19 cellular contexts compared by ENCODE assay signal in the genomic region with DNA sequence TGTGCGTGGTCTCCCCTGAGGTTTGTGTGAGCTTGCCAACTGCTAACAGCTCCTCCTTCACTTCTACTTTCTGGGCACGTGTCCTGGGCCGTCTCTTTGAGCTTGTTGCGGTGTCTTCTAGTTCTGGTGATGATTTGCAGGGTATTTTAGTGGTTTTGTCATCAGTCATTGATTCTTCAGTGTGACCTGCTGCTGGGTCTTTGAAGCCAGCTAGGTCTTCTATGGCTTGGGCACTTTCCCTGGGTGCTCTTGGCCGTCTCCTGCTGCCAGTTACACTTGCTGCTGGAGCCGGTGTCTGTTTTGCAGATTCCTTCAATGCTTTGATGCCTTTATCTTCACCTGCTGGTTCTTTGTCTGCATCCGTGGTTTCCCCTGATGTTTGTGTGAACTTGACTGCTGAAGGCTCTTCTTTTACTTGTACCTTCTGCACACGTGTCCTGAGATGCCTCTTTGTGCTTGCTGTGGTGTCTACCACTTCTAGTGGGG. TPM values are rescaled to one million over a fixed set of nuclear protein-coding genes. Genes with fewer than 3 reads are reported as not detected.
DNase-seq lines count a peak whose midpoint lies in the region; ATAC-seq and TF ChIP-seq lines count a peak whose summit lies in the region.
"Had no signal": no experiment of that assay in that cellular context is flagged by ENCODE, and none has a peak within 500 bp of the region (broad histone marks: within the 10 kb centered on the region; RNA-seq: fewer than 3 reads in every experiment).

No MANE protein-coding gene starts in this region.

- H3K27ac ChIP-seq in thymus (ENCODE audit: low read depth): peak overlapping the region; percentile 61
- H3K27ac ChIP-seq: sigmoid colon, transverse colon had no signal

- CTCF ChIA-PET in activated CD8-positive, alpha-beta T cell treated with anti-CD3 and anti-CD28 coated beads for 36 hours (lab: Charles Lee): interaction anchor here (0.7 to 2.3 kb wide), 6 partner anchors 14 to 249 kb away, joined by 3 to 10 read pairs (median 4); a partner anchor contains a TSS

- peaks cover 28% of the 10 kb centered on the region for H3K36me3 Mint-ChIP-seq in activated CD8-positive, alpha-beta T cell treated with anti-CD3 and anti-CD28 coated beads for 36 hours (ENCODE audit: low read depth)
- peaks cover 54% of the 10 kb centered on the region for H3K36me3 Mint-ChIP-seq in activated naive CD8-positive, alpha-beta T cell treated with anti-CD3 and anti-CD28 coated beads, Interleukin-2, amount 50 U/mL, for 24 hours (ENCODE audit: low read depth)
- H3K36me3 Mint-ChIP-seq: memory B cell; naive B cell; stimulated activated naive B cell treated with anti-CD40 and anti-IgM and Interleukin-4, amounts not matched to agents 10 μg/mL and 1 μg/mL and 100 μg/mL, for 72 hours had no signal

- no peak for TF ChIP-seq CTCF in activated CD8-positive, alpha-beta T cell treated with anti-CD3 and anti-CD28 coated beads for 36 hours (IDR thresholded peaks at IDR 0.05)

- H3K4me3 Mint-ChIP-seq in stimulated activated naive CD8-positive, alpha-beta T cell treated with anti-CD3 and anti-CD28 coated beads, Interleukin-15, amount 100 ng/mL, for 72 hours: peak overlapping the region in 1 of 2 donors; percentile 42
- no peak overlapping the region for H3K4me3 Mint-ChIP-seq in activated CD8-positive, alpha-beta T cell treated with anti-CD3 and anti-CD28 coated beads for 36 hours
- H3K4me3 Mint-ChIP-seq in activated naive CD8-positive, alpha-beta T cell treated with anti-CD3 and anti-CD28 coated beads, Interleukin-2, amount 50 U/mL, for 24 hours: no peak overlapping the region
- H3K4me3 Mint-ChIP-seq: GM23338; memory B cell; naive B cell; stimulated activated naive B cell treated with anti-CD40 and anti-IgM and Interleukin-4, amounts not matched to agents 10 μg/mL and 1 μg/mL and 100 μg/mL, for 72 hours had no signal

- ATAC-seq in stimulated activated naive CD8-positive, alpha-beta T cell treated with anti-CD3 and anti-CD28 coated beads, Interleukin-15, amount 100 ng/mL, for 72 hours: peak; percentile 86
- no peak for ATAC-seq in stimulated activated naive CD8-positive, alpha-beta T cell treated with anti-CD3 and anti-CD28 coated beads, Interleukin-15, Interleukin-2, amounts not matched to agents 100 U/mL and 50 U/mL, for 24 hours
- ATAC-seq in activated CD8-positive, alpha-beta T cell treated with anti-CD3 and anti-CD28 coated beads for 36 hours: peak; percentile 63
- ATAC-seq in activated naive CD8-positive, alpha-beta T cell treated with anti-CD3 and anti-CD28 coated beads, Interleukin-2, amount 50 U/mL, for 24 hours: peak; percentile 60
- no peak for ATAC-seq in HG03108 (IDR thresholded peaks at IDR 0.05; ENCODE audit: unreplicated experiment)
- ATAC-seq: GM23338; stimulated activated naive B cell treated with anti-CD40 and anti-IgM and Interleukin-4, amounts not matched to agents 10 μg/mL and 1 μg/mL and 100 μg/mL, for 72 hours had no signal

- H3K4me1 Mint-ChIP-seq in stimulated activated naive CD8-positive, alpha-beta T cell treated with anti-CD3 and anti-CD28 coated beads, Interleukin-15, amount 100 ng/mL, for 72 hours: peaks cover 26% of the 10 kb centered on the region
- H3K4me1 Mint-ChIP-seq in activated CD8-positive, alpha-beta T cell treated with anti-CD3 and anti-CD28 coated beads for 36 hours (ENCODE audit: low read depth): peaks cover 23% of the 10 kb centered on the region
- H3K4me1 Mint-ChIP-seq in activated naive CD8-positive, alpha-beta T cell treated with anti-CD3 and anti-CD28 coated beads, Interleukin-2, amount 50 U/mL, for 24 hours: peaks cover 29% of the 10 kb centered on the region
- H3K4me1 Mint-ChIP-seq: GM23338, memory B cell, naive B cell had no signal

- peak in 1 of 2 donors; percentile 46 for DNase-seq in stimulated activated naive CD8-positive, alpha-beta T cell treated with anti-CD3 and anti-CD28 coated beads, Interleukin-15, amount 100 ng/mL, for 72 hours
- DNase-seq in stimulated activated naive CD8-positive, alpha-beta T cell treated with anti-CD3 and anti-CD28 coated beads, Interleukin-15, Interleukin-2, amounts not matched to agents 100 U/mL and 50 U/mL, for 24 hours: no peak
- peak; percentile 48 for DNase-seq in activated CD8-positive, alpha-beta T cell treated with anti-CD3 and anti-CD28 coated beads for 36 hours
- DNase-seq in activated naive CD8-positive, alpha-beta T cell treated with anti-CD3 and anti-CD28 coated beads, Interleukin-2, amount 50 U/mL, for 24 hours: no peak
- DNase-seq in CD1c-positive myeloid dendritic cell (ENCODE audit: extremely low spot score): no peak
- no peak for DNase-seq in cerebellar nuclear complex (lab: John Stamatoyannopoulos, UW)
- DNase-seq: Caco-2; Karpas-422; naive B cell; NCI-H1105 treated with DMSO at 0.1 percent for 48 hours; NCI-H524 treated with DMSO at 0.1 percent for 48 hours; sigmoid colon; stimulated activated naive B cell treated with anti-CD40 and anti-IgM and Interleukin-4, amounts not matched to agents 10 μg/mL and 1 μg/mL and 100 μg/mL, for 72 hours; SW 1271 had no signal

- H3K27ac Mint-ChIP-seq in stimulated activated naive CD8-positive, alpha-beta T cell treated with anti-CD3 and anti-CD28 coated beads, Interleukin-15, amount 100 ng/mL, for 72 hours: peak overlapping the region in 1 of 2 donors; percentile 78
- H3K27ac Mint-ChIP-seq in activated CD8-positive, alpha-beta T cell treated with anti-CD3 and anti-CD28 coated beads for 36 hours: peak overlapping the region; percentile 6
- H3K27ac Mint-ChIP-seq in activated naive CD8-positive, alpha-beta T cell treated with anti-CD3 and anti-CD28 coated beads, Interleukin-2, amount 50 U/mL, for 24 hours: no peak overlapping the region
- H3K27ac Mint-ChIP-seq: GM23338; memory B cell; stimulated activated naive B cell treated with anti-CD40 and anti-IgM and Interleukin-4, amounts not matched to agents 10 μg/mL and 1 μg/mL and 100 μg/mL, for 72 hours had no signal

- no peak overlapping the region for H3K4me3 ChIP-seq in thymus (ENCODE audit: low read length)
- H3K4me3 ChIP-seq: GM23338, sigmoid colon, transverse colon had no signal

- H3K4me1 ChIP-seq in thymus (ENCODE audit: control insufficient read depth, insufficient read depth, low read length): peaks cover 11% of the 10 kb centered on the region
- H3K4me1 ChIP-seq: Caco-2, transverse colon had no signal

- H3K9me3 ChIP-seq in thymus (ENCODE audit: control insufficient read depth): no peaks in the 10 kb centered on the region
- H3K9me3 ChIP-seq: Caco-2, sigmoid colon, transverse colon had no signal

- no peaks in the 10 kb centered on the region for H3K27me3 Mint-ChIP-seq in stimulated activated naive CD8-positive, alpha-beta T cell treated with anti-CD3 and anti-CD28 coated beads, Interleukin-15, amount 100 ng/mL, for 72 hours
- H3K27me3 Mint-ChIP-seq in activated CD8-positive, alpha-beta T cell treated with anti-CD3 and anti-CD28 coated beads for 36 hours: no peaks in the 10 kb centered on the region
- H3K27me3 Mint-ChIP-seq in activated naive CD8-positive, alpha-beta T cell treated with anti-CD3 and anti-CD28 coated beads, Interleukin-2, amount 50 U/mL, for 24 hours: no peaks in the 10 kb centered on the region
- H3K27me3 Mint-ChIP-seq: memory B cell; naive B cell; stimulated activated naive B cell treated with anti-CD40 and anti-IgM and Interleukin-4, amounts not matched to agents 10 μg/mL and 1 μg/mL and 100 μg/mL, for 72 hours had no signal

- no peaks in the 10 kb centered on the region for H3K27me3 ChIP-seq in thymus (ENCODE audit: control insufficient read depth, insufficient read depth)
- H3K27me3 ChIP-seq: sigmoid colon, transverse colon had no signal

- POLR2A ChIA-PET in activated CD8-positive, alpha-beta T cell treated with anti-CD3 and anti-CD28 coated beads for 36 hours (lab: Charles Lee): interaction anchor here (0.9 to 2.7 kb wide), 9 partner anchors 8 to 70 kb away, joined by 3 to 13 read pairs (median 3); a partner anchor contains a TSS

- intact Hi-C loops in activated CD8-positive, alpha-beta T cell treated with anti-CD3 and anti-CD28 coated beads for 36 hours (cut with micrococcal nuclease): no loop called here

- no peaks in the 10 kb centered on the region for H3K9me3 Mint-ChIP-seq in stimulated activated naive CD8-positive, alpha-beta T cell treated with anti-CD3 and anti-CD28 coated beads, Interleukin-15, amount 100 ng/mL, for 72 hours
- no peaks in the 10 kb centered on the region for H3K9me3 Mint-ChIP-seq in activated CD8-positive, alpha-beta T cell treated with anti-CD3 and anti-CD28 coated beads for 36 hours
- no peaks in the 10 kb centered on the region for H3K9me3 Mint-ChIP-seq in activated naive CD8-positive, alpha-beta T cell treated with anti-CD3 and anti-CD28 coated beads, Interleukin-2, amount 50 U/mL, for 24 hours
- H3K9me3 Mint-ChIP-seq: GM23338; memory B cell; naive B cell; stimulated activated naive B cell treated with anti-CD40 and anti-IgM and Interleukin-4, amounts not matched to agents 10 μg/mL and 1 μg/mL and 100 μg/mL, for 72 hours had no signal

- WGBS in thymus: 56% methylated on average over 8 of the region's 8 CpGs

- H3K36me3 ChIP-seq in thymus (ENCODE audit: control insufficient read depth, insufficient read depth): peaks cover 75% of the 10 kb centered on the region
- H3K36me3 ChIP-seq: sigmoid colon, transverse colon had no signal

RNA-seq across cellular contexts. Expression of a gene that starts 23.0 kb away (rescaled TPM):
- total RNA-seq in activated CD8-positive, alpha-beta T cell treated with anti-CD3 and anti-CD28 coated beads for 36 hours: 100 to 1,000 TPM; 205 to 230 TPM
- polyA plus RNA-seq in thymus: 3.9 TPM

Comparison
In these comparisons a context has a peak if more than half of its experiments do, and no peak if none do; other contexts are left out.
1. ATAC-seq: peak in stimulated activated naive CD8-positive, alpha-beta T cell treated with anti-CD3 and anti-CD28 coated beads, Interleukin-15, amount 100 ng/mL, for 72 hours (single experiment), activated CD8-positive, alpha-beta T cell treated with anti-CD3 and anti-CD28 coated beads for 36 hours (single experiment) and activated naive CD8-positive, alpha-beta T cell treated with anti-CD3 and anti-CD28 coated beads, Interleukin-2, amount 50 U/mL, for 24 hours (single experiment); none in stimulated activated naive CD8-positive, alpha-beta T cell treated with anti-CD3 and anti-CD28 coated beads, Interleukin-15, Interleukin-2, amounts not matched to agents 100 U/mL and 50 U/mL, for 24 hours (single experiment) and HG03108 (single experiment).